24 cellular contexts compared by ENCODE assay signal in genomic region chr6:43494321-43494720, GRCh38. TPM values are rescaled to one million over a fixed set of nuclear protein-coding genes. Genes with fewer than 3 reads are reported as not detected.
A peak's percentile ranks its signal among the peaks of the same experiment; 100 is the strongest.
DNase-seq lines count a peak whose midpoint lies in the region; ATAC-seq and TF ChIP-seq lines count a peak whose summit lies in the region.
"Had no signal": no experiment of that assay in that cellular context is flagged by ENCODE, and none has a peak within 500 bp of the region (broad histone marks: within the 10 kb centered on the region; RNA-seq: fewer than 3 reads in every experiment).

No MANE protein-coding gene starts in this region.

- no peaks in the 10 kb centered on the region for H3K9me3 Mint-ChIP-seq in T-helper 1 cell treated with Interleukin-12 subunit alpha and Interleukin-12 subunit beta and Interleukin-4 antibody, amounts not matched to agents 30 μg/mL and 1 μg/mL, for 36 hours
- H3K9me3 Mint-ChIP-seq in HFFc6 (no peaks in the 10 kb centered on the region), Caco-2 (ENCODE audit: unreplicated experiment) (no peaks in the 10 kb centered on the region)
- H3K9me3 Mint-ChIP-seq: activated CD4-positive, alpha-beta T cell treated with anti-CD3 and anti-CD28 coated beads, Interleukin-2, amount 10 ng/mL, durations not matched to agents 24 days and 14 days; activated naive CD8-positive, alpha-beta T cell treated with anti-CD3 and anti-CD28 coated beads, Interleukin-2, amount 50 U/mL, for 24 hours; CD8-positive, alpha-beta T cell; stimulated activated memory B cell treated with anti-CD40 and anti-IgM and Interleukin-4, amounts not matched to agents 10 μg/mL and 1 μg/mL and 100 μg/mL, for 72 hours had no signal

- no peak overlapping the region for H3K14ac ChIP-seq in trophoblast cell (ENCODE audit: low read length)

- H3K4me3 Mint-ChIP-seq in T-helper 1 cell treated with Interleukin-12 subunit alpha and Interleukin-12 subunit beta and Interleukin-4 antibody, amounts not matched to agents 30 μg/mL and 1 μg/mL, for 36 hours = no peak overlapping the region
- H3K4me3 Mint-ChIP-seq in HFFc6 (peak overlapping the region; percentile 44), Caco-2 (ENCODE audit: unreplicated experiment) (no peak overlapping the region)
- H3K4me3 Mint-ChIP-seq: activated CD4-positive, alpha-beta T cell treated with anti-CD3 and anti-CD28 coated beads, Interleukin-2, amount 10 ng/mL, durations not matched to agents 24 days and 14 days; activated naive CD8-positive, alpha-beta T cell treated with anti-CD3 and anti-CD28 coated beads, Interleukin-2, amount 50 U/mL, for 24 hours; CD8-positive, alpha-beta T cell; stimulated activated memory B cell treated with anti-CD40 and anti-IgM and Interleukin-4, amounts not matched to agents 10 μg/mL and 1 μg/mL and 100 μg/mL, for 72 hours had no signal

- H3K27me3 ChIP-seq in trophoblast cell (ENCODE audit: insufficient read depth, low read length) (no peaks in the 10 kb centered on the region), Caco-2 (replicated peaks; ENCODE audit: control insufficient read depth, insufficient read depth, low read length) (no peaks in the 10 kb centered on the region)
- H3K27me3 ChIP-seq: body of pancreas, pancreas, SJSA1 had no signal

- H3K4me1 ChIP-seq in trophoblast cell (ENCODE audit: control insufficient read depth in 1 of 2, insufficient read depth in 2 of 2, low read length in 2 of 2) (peaks cover 43 to 53% of the 10 kb centered on the region in 2 experiments), Caco-2 (peaks cover 37% of the 10 kb centered on the region)
- H3K4me1 ChIP-seq: pancreas had no signal

- H4K8ac ChIP-seq in trophoblast cell (ENCODE audit: low read depth, low read length) = no peak overlapping the region

- H2BK5ac ChIP-seq in trophoblast cell (ENCODE audit: low read depth, low read length, poor library complexity) = no peak overlapping the region

- H3K9ac ChIP-seq in trophoblast cell (ENCODE audit: low read length) = no peak overlapping the region
- H3K9ac ChIP-seq: GM23248, KMS-11 had no signal

- ATAC-seq in GM19452 (IDR thresholded peaks at IDR 0.05; ENCODE audit: unreplicated experiment) = no peak
- ATAC-seq: activated naive CD8-positive, alpha-beta T cell treated with anti-CD3 and anti-CD28 coated beads, Interleukin-2, amount 50 U/mL, for 24 hours; CD8-positive, alpha-beta T cell; mucosa of descending colon; stimulated activated memory B cell treated with anti-CD40 and anti-IgM and Interleukin-4, amounts not matched to agents 10 μg/mL and 1 μg/mL and 100 μg/mL, for 72 hours had no signal

- no peak for DNase-seq in T-helper 1 cell
- DNase-seq in HFFc6 = no peak
- DNase-seq in trophoblast cell = peak; percentile 72 to 78
- DNase-seq in Caco-2 = no peak
- no peak for DNase-seq in activated CD4-positive, alpha-beta T cell treated with anti-CD3 and anti-CD28 coated beads for 1 hour
- DNase-seq: activated CD4-positive, alpha-beta T cell treated with anti-CD3 and anti-CD28 coated beads, Interleukin-2, amount 10 ng/mL, durations not matched to agents 24 days and 14 days; activated naive CD8-positive, alpha-beta T cell treated with anti-CD3 and anti-CD28 coated beads, Interleukin-2, amount 50 U/mL, for 24 hours; body of pancreas; CD8-positive, alpha-beta T cell; esophagus squamous epithelium; GM23248; mucosa of descending colon; MV-4-11; NCI-H1694; NCI-H526; pancreas; stimulated activated CD4-positive, alpha-beta T cell treated with anti-CD3 and anti-CD28 coated beads, Interleukin-4, amount 100 ng/mL, for 1 hour had no signal

- WGBS in trophoblast cell (ENCODE audit: extremely low coverage, insufficient coverage, insufficient read length) = no CpG with 5 or more reads among the region's 6 CpGs

- H3K27ac ChIP-seq in cingulate gyrus (ENCODE audit: low read depth, low read length) = peak overlapping the region; percentile 97
- H3K27ac ChIP-seq in trophoblast cell (ENCODE audit: low read depth, low read length) = no peak overlapping the region
- H3K27ac ChIP-seq: 22Rv1, body of pancreas, GM23248, KMS-11, pancreas, SJSA1 had no signal

- no peak overlapping the region for H3K4ac ChIP-seq in trophoblast cell (ENCODE audit: low read depth, low read length)

- POLR2A ChIA-PET in Caco-2 (lab: Charles Lee) = interaction anchor here (0.9 kb wide), 1 partner anchor 9 kb away, joined by 3 read pairs; no protein-coding TSS in a partner anchor

- no peak overlapping the region for H2AFZ ChIP-seq in trophoblast cell (ENCODE audit: insufficient read depth, low read length, poor library complexity)
- H2AFZ ChIP-seq: GM23248 had no signal

- intact Hi-C loops in Caco-2 (cut with micrococcal nuclease; ENCODE audit: unreplicated experiment) = no loop called here

- no peak overlapping the region for H3K4me2 ChIP-seq in trophoblast cell (ENCODE audit: low read length)
- H3K4me2 ChIP-seq: KMS-11 had no signal

- H3K9me3 ChIP-seq in trophoblast cell (ENCODE audit: insufficient read depth, low read depth, low read length) = no peaks in the 10 kb centered on the region
- no peaks in the 10 kb centered on the region for H3K9me3 ChIP-seq in Caco-2
- H3K9me3 ChIP-seq: body of pancreas, esophagus squamous epithelium, mucosa of descending colon, pancreas, SJSA1 had no signal

- TF ChIP-seq CTCF in HFFc6 (IDR thresholded peaks at IDR 0.05) = no peak
- no peak for TF ChIP-seq CTCF in Caco-2 (IDR thresholded peaks at IDR 0.05; ENCODE audit: insufficient read depth in 1 of 2, low read depth in 1 of 2, low read length in 1 of 2, severe bottlenecking in 1 of 2, unreplicated experiment in 1 of 2)

- no peak overlapping the region for H3K4me3 ChIP-seq in trophoblast cell (ENCODE audit: low read depth, low read length)
- H3K4me3 ChIP-seq in Caco-2 (ENCODE audit: low read depth, low read length) = no peak overlapping the region
- H3K4me3 ChIP-seq: body of pancreas, esophagus squamous epithelium, GM23248, mucosa of descending colon, pancreas, SJSA1 had no signal

- CTCF ChIA-PET in Caco-2 (lab: Charles Lee) = interaction anchor here (1.0 kb wide), 1 partner anchor 17 kb away, joined by 3 read pairs; the partner anchor contains the start of gene TJAP1

- H3K36me3 Mint-ChIP-seq in T-helper 1 cell treated with Interleukin-12 subunit alpha and Interleukin-12 subunit beta and Interleukin-4 antibody, amounts not matched to agents 30 μg/mL and 1 μg/mL, for 36 hours (ENCODE audit: low read depth) = peaks cover 7% of the 10 kb centered on the region
- peaks cover 10% of the 10 kb centered on the region; the same call in 1 of the 2 replicates for H3K36me3 Mint-ChIP-seq in HFFc6 (ENCODE audit: low read depth)
- H3K36me3 Mint-ChIP-seq in Caco-2 (ENCODE audit: insufficient read depth, unreplicated experiment) = peaks cover 17% of the 10 kb centered on the region

- no peak overlapping the region for H2BK12ac ChIP-seq in trophoblast cell (ENCODE audit: low read length)

- H3K79me2 ChIP-seq in trophoblast cell (ENCODE audit: control insufficient read depth, insufficient read depth, low read length, poor library complexity) = peaks cover 2% of the 10 kb centered on the region

- H3K36me3 ChIP-seq in trophoblast cell (ENCODE audit: control insufficient read depth in 1 of 2, insufficient read depth in 2 of 2, low read length in 2 of 2) = peaks cover 9 to 14% of the 10 kb centered on the region in 2 experiments
- peaks cover 2% of the 10 kb centered on the region; the same call in 1 of the 2 replicates for H3K36me3 ChIP-seq in Caco-2 (ENCODE audit: control insufficient read depth, insufficient read depth, low read length)

- no peak overlapping the region for H4K91ac ChIP-seq in trophoblast cell (ENCODE audit: low read depth, low read length)

- no peak overlapping the region for H2BK120ac ChIP-seq in trophoblast cell (ENCODE audit: insufficient read depth, low read length, poor library complexity)

- peak overlapping the region; percentile 41 for H3K27ac Mint-ChIP-seq in T-helper 1 cell treated with Interleukin-12 subunit alpha and Interleukin-12 subunit beta and Interleukin-4 antibody, amounts not matched to agents 30 μg/mL and 1 μg/mL, for 36 hours
- peak overlapping the region; percentile 45; the same call in 1 of the 2 replicates for H3K27ac Mint-ChIP-seq in HFFc6
- no peak overlapping the region for H3K27ac Mint-ChIP-seq in Caco-2 (ENCODE audit: unreplicated experiment)
- H3K27ac Mint-ChIP-seq: activated CD4-positive, alpha-beta T cell treated with anti-CD3 and anti-CD28 coated beads, Interleukin-2, amount 10 ng/mL, durations not matched to agents 24 days and 14 days; activated naive CD8-positive, alpha-beta T cell treated with anti-CD3 and anti-CD28 coated beads, Interleukin-2, amount 50 U/mL, for 24 hours had no signal

- H2AK5ac ChIP-seq in trophoblast cell (ENCODE audit: low read length) = no peak overlapping the region

- no peaks in the 10 kb centered on the region for H3K27me3 Mint-ChIP-seq in T-helper 1 cell treated with Interleukin-12 subunit alpha and Interleukin-12 subunit beta and Interleukin-4 antibody, amounts not matched to agents 30 μg/mL and 1 μg/mL, for 36 hours (ENCODE audit: low read depth)
- H3K27me3 Mint-ChIP-seq in HFFc6 (ENCODE audit: insufficient read depth) = no peaks in the 10 kb centered on the region; the same call in none of the 2 replicates
- H3K27me3 Mint-ChIP-seq in Caco-2 (ENCODE audit: insufficient read depth, unreplicated experiment) = no peaks in the 10 kb centered on the region
- H3K27me3 Mint-ChIP-seq: activated CD4-positive, alpha-beta T cell treated with anti-CD3 and anti-CD28 coated beads, Interleukin-2, amount 10 ng/mL, durations not matched to agents 24 days and 14 days; activated naive CD8-positive, alpha-beta T cell treated with anti-CD3 and anti-CD28 coated beads, Interleukin-2, amount 50 U/mL, for 24 hours; stimulated activated memory B cell treated with anti-CD40 and anti-IgM and Interleukin-4, amounts not matched to agents 10 μg/mL and 1 μg/mL and 100 μg/mL, for 72 hours had no signal

- peaks cover 20% of the 10 kb centered on the region for H3K4me1 Mint-ChIP-seq in T-helper 1 cell treated with Interleukin-12 subunit alpha and Interleukin-12 subunit beta and Interleukin-4 antibody, amounts not matched to agents 30 μg/mL and 1 μg/mL, for 36 hours (ENCODE audit: low read depth)
- H3K4me1 Mint-ChIP-seq in HFFc6 (ENCODE audit: low read depth) = peaks cover 60% of the 10 kb centered on the region
- peaks cover 20% of the 10 kb centered on the region for H3K4me1 Mint-ChIP-seq in Caco-2 (ENCODE audit: low read depth, unreplicated experiment)

- no peak overlapping the region for H3K18ac ChIP-seq in trophoblast cell (ENCODE audit: low read length)

- peaks cover 9% of the 10 kb centered on the region for H3K79me1 ChIP-seq in trophoblast cell (ENCODE audit: low read length)

- BruUV-seq in Caco-2 (replicated peaks; lab: Mats Ljungman, UMichigan) = no TSS peak

- H4K12ac ChIP-seq in trophoblast cell (ENCODE audit: low read depth, low read length) = no peak overlapping the region

- H3K23ac ChIP-seq in trophoblast cell (ENCODE audit: low read length) = no peak overlapping the region

RNA-seq across cellular contexts. Expression of gene LRRC73, which starts 15.8 kb away (rescaled TPM):
- 1 to 10 TPM in 2 of 6 experiments, under 1 TPM in 4; 0.75 to 1.7 (median 0.90) TPM for total RNA-seq in HFFc6 (2021; fragmentation: NEBNext Ultra II Directional; extraction: Animal tissue kit (Norgen Biotek cat#: 25700))
- 0.74 and 0.78 TPM in 2 replicates for polyA plus RNA-seq in trophoblast cell (2013)
- total RNA-seq in Caco-2 (2022) = 0.14 and 0.19 TPM in 2 replicates
- total RNA-seq: body of pancreas, SJSA1 had no signal

RNA-seq across cellular contexts. Expression of gene TJAP1, which starts 17.0 kb away (rescaled TPM):
- total RNA-seq in HFFc6 (2021; fragmentation: NEBNext Ultra II Directional; extraction: Animal tissue kit (Norgen Biotek cat#: 25700)) = 10 to 100 TPM; 27.0 to 34.3 (median 30.2) TPM
- 21.4 and 21.9 TPM in 2 replicates for polyA plus RNA-seq in trophoblast cell (2013)
- 34.0 and 39.4 TPM in 2 replicates for total RNA-seq in Caco-2 (2022)

RNA-seq across cellular contexts. Expression of gene YIPF3, which starts 22.4 kb away (rescaled TPM):
- 100 to 1,000 TPM; 147 to 176 (median 158) TPM for total RNA-seq in HFFc6 (2021; fragmentation: NEBNext Ultra II Directional; extraction: Animal tissue kit (Norgen Biotek cat#: 25700))
- 124 and 129 TPM in 2 replicates for polyA plus RNA-seq in trophoblast cell (2013)
- 83.3 and 99.8 TPM in 2 replicates for total RNA-seq in Caco-2 (2022)

RNA-seq across cellular contexts. Expression of gene POLR1C, which starts 22.6 kb away (rescaled TPM):
- total RNA-seq in HFFc6 (2021; fragmentation: NEBNext Ultra II Directional; extraction: Animal tissue kit (Norgen Biotek cat#: 25700)) = 10 to 100 TPM; 43.5 to 66.9 (median 53.8) TPM
- polyA plus RNA-seq in trophoblast cell (2013) = 23.9 and 25.0 TPM in 2 replicates
- total RNA-seq in Caco-2 (2022) = 43.7 and 45.1 TPM in 2 replicates

RNA-seq across cellular contexts. Expression of gene DLK2, which starts 39.0 kb away (rescaled TPM):
- 1 to 10 TPM; 1.8 to 2.9 (median 2.2) TPM for total RNA-seq in HFFc6 (2021; fragmentation: NEBNext Ultra II Directional; extraction: Animal tissue kit (Norgen Biotek cat#: 25700))
- polyA plus RNA-seq in trophoblast cell (2013) = 12.6 and 13.6 TPM in 2 replicates
- total RNA-seq in Caco-2 (2022) = 0.75 and 1.2 TPM in 2 replicates
- total RNA-seq: body of pancreas had no signal

Comparison
In these comparisons a context has a peak if more than half of its experiments do, and no peak if none do; other contexts are left out.
1. DNase-seq: peak in trophoblast cell (2 of 2); none in T-helper 1 cell (0 of 5), HFFc6 (single experiment), Caco-2 (0 of 2) and activated CD4-positive, alpha-beta T cell treated with anti-CD3 and anti-CD28 coated beads for 1 hour (single experiment).